In the genomic region with DNA sequence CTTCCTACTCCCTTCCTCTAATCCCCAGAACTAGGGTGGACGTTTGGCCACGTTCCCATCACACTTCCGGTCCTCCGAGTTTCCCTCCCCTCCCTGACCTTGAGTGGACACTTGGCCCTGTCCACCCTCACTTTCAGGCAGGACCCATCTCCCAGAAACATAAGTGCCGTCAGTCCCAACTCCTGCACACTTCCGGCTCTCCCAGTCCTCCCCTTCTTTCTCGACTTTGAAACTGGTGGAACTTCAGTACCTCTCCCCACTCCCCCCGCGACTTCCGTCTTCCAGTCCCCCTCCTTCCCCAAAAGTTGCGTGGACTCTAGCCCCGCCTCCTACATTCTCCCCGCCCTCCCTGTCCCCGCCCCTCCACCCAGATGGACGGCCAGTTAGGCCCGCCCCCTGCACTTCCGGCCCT, we compare ENCODE assay signal across 8 cellular contexts. TPM values are rescaled to one million over a fixed set of nuclear protein-coding genes. Genes with fewer than 3 reads are reported as not detected.
DNase-seq lines count a peak whose midpoint lies in the region; ATAC-seq and TF ChIP-seq lines count a peak whose summit lies in the region.

No MANE protein-coding gene starts in this region.

- H3K27ac ChIP-seq in KMS-11 (peak overlapping the region; percentile 96), left ventricle myocardium inferior (replicated peaks) (peak overlapping the region; percentile 98)

- H4K20me1 ChIP-seq in KMS-11 (ENCODE audit: insufficient read depth), result no peaks in the 10 kb centered on the region

- no peaks in the 10 kb centered on the region for H3K4me1 ChIP-seq in KMS-11 (ENCODE audit: low read depth, poor library complexity, severe bottlenecking)
- H3K4me1 ChIP-seq in left ventricle myocardium inferior, result peaks cover 21% of the 10 kb centered on the region

- DNase-seq in GDM1 (lab: John Stamatoyannopoulos, UW) (peak; percentile 78), activated T-helper 1 cell treated with Interleukin-2 at 50 U/mL for 16 hours (ENCODE audit: low read depth) (peak; percentile 69), left ventricle myocardium inferior (no peak)
- DNase-seq in stimulated activated CD4-positive, alpha-beta T cell treated with anti-CD3 and anti-CD28 coated beads, Interleukin-12 subunit alpha, Interleukin-12 subunit beta, amount 100 ng/mL, for 48 hours (ENCODE audit: low read depth in 2 of 3, low spot score in 1 of 3), result peak in 2 of 3 donors; percentile 79 to 80

- H3K36me3 ChIP-seq in KMS-11 (ENCODE audit: insufficient read depth) (peaks cover 11% of the 10 kb centered on the region; the same call in 1 of the 2 replicates), left ventricle myocardium inferior (peaks cover 79% of the 10 kb centered on the region)

- H3K27me3 ChIP-seq in KMS-11 (ENCODE audit: insufficient read depth, low read depth), result no peaks in the 10 kb centered on the region
- no peaks in the 10 kb centered on the region for H3K27me3 ChIP-seq in left ventricle myocardium inferior (ENCODE audit: low read depth)

- 0 out of 2 replicates have a peak, but pooled peaks cover 4% of the 10 kb centered on the region for H3K79me2 ChIP-seq in KMS-11 (ENCODE audit: insufficient read depth, low read depth)

- intact Hi-C loops in left ventricle myocardium inferior (cut with micrococcal nuclease), result no loop called here

- peak overlapping the region; percentile 91; the same call in 1 of the 2 replicates for H3K9ac ChIP-seq in KMS-11

- H3K4me3 ChIP-seq in KMS-11 (IDR thresholded peaks at IDR 0.05; ENCODE audit: insufficient read depth, low read depth, low read length) (no peak overlapping the region), left ventricle myocardium inferior (peak overlapping the region; percentile 82)

- peak overlapping the region; percentile 82; the same call in 1 of the 2 replicates for H2AFZ ChIP-seq in KMS-11 (ENCODE audit: low read depth)

- peaks cover 90% of the 10 kb centered on the region for H3K9me3 ChIP-seq in left ventricle myocardium inferior (replicated peaks)

- TF ChIP-seq CTCF in KMS-11 (conservative IDR thresholded peaks at IDR 0.05; ENCODE audit: low read depth, low read length) (no peak), left ventricle myocardium inferior (IDR thresholded peaks at IDR 0.05; ENCODE audit: borderline replicate concordance) (no peak)

- ATAC-seq in GM18907 (IDR thresholded peaks at IDR 0.05; ENCODE audit: unreplicated experiment), result no peak
- ATAC-seq in HG02981 (IDR thresholded peaks at IDR 0.05; ENCODE audit: unreplicated experiment), result no peak
- no peak for ATAC-seq in HG03432 (IDR thresholded peaks at IDR 0.05; ENCODE audit: unreplicated experiment)

- peak overlapping the region; percentile 61; the same call in 1 of the 2 replicates for H3K4me2 ChIP-seq in KMS-11

RNA-seq across cellular contexts. Expression of a gene that starts 0.3 kb away (rescaled TPM):
- 19.3 TPM for total RNA-seq in left ventricle myocardium inferior

RNA-seq across cellular contexts. Expression of a gene that starts 32.0 kb away (rescaled TPM):
- total RNA-seq in left ventricle myocardium inferior, result 7.8 TPM

RNA-seq across cellular contexts. Expression of a gene that starts 46.1 kb away (rescaled TPM):
- total RNA-seq in left ventricle myocardium inferior, result 24.0 TPM
